8 cellular contexts compared by ENCODE assay signal in the genomic region with DNA sequence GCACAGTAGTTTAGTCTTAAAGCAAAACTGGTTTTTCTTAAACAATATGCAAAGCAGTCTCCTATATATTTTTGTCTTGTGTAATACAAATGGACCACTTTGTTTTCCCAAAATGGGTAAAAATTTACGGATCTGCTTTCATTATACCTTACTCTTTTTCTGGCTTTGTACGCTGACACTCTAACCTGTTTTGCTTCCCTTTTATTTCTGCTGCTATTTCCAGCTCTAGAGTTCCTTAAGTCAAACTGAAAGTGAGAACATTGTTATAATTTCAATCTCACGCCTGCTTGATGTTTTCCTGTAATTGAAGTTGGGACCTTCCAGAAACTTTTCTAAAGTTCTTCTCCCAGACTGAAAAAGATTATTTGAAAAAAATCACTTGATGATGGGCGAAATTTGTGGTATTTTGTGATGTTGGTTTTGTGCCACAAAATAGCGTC. TPM values are rescaled to one million over a fixed set of nuclear protein-coding genes. Genes with fewer than 3 reads are reported as not detected.
DNase-seq lines count a peak whose midpoint lies in the region; ATAC-seq and TF ChIP-seq lines count a peak whose summit lies in the region.

No MANE protein-coding gene starts in this region.

- H3K27ac ChIP-seq in HUES64 (ENCODE audit: low read depth, low read length) (no peak overlapping the region), brain microvascular endothelial cell (peak overlapping the region; percentile 63)

- H3K4me3 ChIP-seq in HUES64 (ENCODE audit: low read length) (peak overlapping the region; percentile 69), brain microvascular endothelial cell (ENCODE audit: low read depth, low read length) (peak overlapping the region; percentile 92), mucosa of descending colon (peak overlapping the region; percentile 90)

- intact Hi-C loops in mucosa of descending colon (cut with DNase I, micrococcal nuclease), result no loop called here

- ATAC-seq in mucosa of descending colon (no peak), GM18909 (IDR thresholded peaks at IDR 0.05; ENCODE audit: poor library complexity, unreplicated experiment) (no peak)
- no peak for ATAC-seq in activated CD4-positive, CD25-positive, alpha-beta regulatory T cell treated with anti-CD3 and anti-CD28 coated beads, Interleukin-2, amount 50 U/mL, for 24 hours

- 20% methylated on average over 5 of the region's 5 CpGs for WGBS in HUES64

- DNase-seq in DMS153 treated with DMSO at 0.1 percent for 48 hours (lab: John Stamatoyannopoulos, UW; ENCODE audit: unreplicated experiment) (peak; percentile 29), DMS153 (lab: John Stamatoyannopoulos, UW) (no peak), brain microvascular endothelial cell (no peak), mucosa of descending colon (no peak)
- DNase-seq in effector CD8-positive, alpha-beta T cell (lab: John Stamatoyannopoulos, UW), result no peak

- H3K9me3 ChIP-seq in HUES64 (ENCODE audit: insufficient read depth, low read depth, low read length) (no peaks in the 10 kb centered on the region), mucosa of descending colon (no peaks in the 10 kb centered on the region)

- H3K36me3 ChIP-seq in HUES64 (ENCODE audit: insufficient read depth, low read length) (no peaks in the 10 kb centered on the region; the same call in none of the 2 replicates), brain microvascular endothelial cell (replicated peaks) (no peaks in the 10 kb centered on the region), mucosa of descending colon (ENCODE audit: low read depth) (no peaks in the 10 kb centered on the region)

- peaks cover 31% of the 10 kb centered on the region for H3K4me1 ChIP-seq in HUES64 (ENCODE audit: insufficient read depth, low read length)
- H3K4me1 ChIP-seq in mucosa of descending colon (ENCODE audit: low read depth), result peaks cover 17% of the 10 kb centered on the region

- H3K27me3 ChIP-seq in HUES64 (ENCODE audit: insufficient read depth, low read length) (no peaks in the 10 kb centered on the region; the same call in 1 of the 2 replicates), brain microvascular endothelial cell (replicated peaks) (no peaks in the 10 kb centered on the region)

- TF ChIP-seq CTCF in brain microvascular endothelial cell (IDR thresholded peaks at IDR 0.05; ENCODE audit: low read depth, low read length, missing control alignments) (no peak), mucosa of descending colon (IDR thresholded peaks at IDR 0.05) (no peak)

- in situ Hi-C loops in brain microvascular endothelial cell (cut with HindIII; ENCODE audit: low pct_ligation_motif_present, low sequenced_read_pairs), result no loop called here

- peak overlapping the region; percentile 76; the same call in 1 of the 2 replicates for H3K9ac ChIP-seq in HUES64 (ENCODE audit: low read depth, low read length)

RNA-seq across cellular contexts. Expression of gene GLS, which starts 1.7 kb away (rescaled TPM):
- 35.0 TPM for polyA plus RNA-seq in HUES64 (2013, experiment 1 of 2)
- 34.9 TPM for polyA plus RNA-seq in HUES64 (2013, experiment 2 of 2)
- total RNA-seq in mucosa of descending colon, result 10 to 100 TPM; 49.8 to 91.9 (median 77.0) TPM
